Comparison of ENCODE assay signal across 8 cellular contexts in the genomic region with DNA sequence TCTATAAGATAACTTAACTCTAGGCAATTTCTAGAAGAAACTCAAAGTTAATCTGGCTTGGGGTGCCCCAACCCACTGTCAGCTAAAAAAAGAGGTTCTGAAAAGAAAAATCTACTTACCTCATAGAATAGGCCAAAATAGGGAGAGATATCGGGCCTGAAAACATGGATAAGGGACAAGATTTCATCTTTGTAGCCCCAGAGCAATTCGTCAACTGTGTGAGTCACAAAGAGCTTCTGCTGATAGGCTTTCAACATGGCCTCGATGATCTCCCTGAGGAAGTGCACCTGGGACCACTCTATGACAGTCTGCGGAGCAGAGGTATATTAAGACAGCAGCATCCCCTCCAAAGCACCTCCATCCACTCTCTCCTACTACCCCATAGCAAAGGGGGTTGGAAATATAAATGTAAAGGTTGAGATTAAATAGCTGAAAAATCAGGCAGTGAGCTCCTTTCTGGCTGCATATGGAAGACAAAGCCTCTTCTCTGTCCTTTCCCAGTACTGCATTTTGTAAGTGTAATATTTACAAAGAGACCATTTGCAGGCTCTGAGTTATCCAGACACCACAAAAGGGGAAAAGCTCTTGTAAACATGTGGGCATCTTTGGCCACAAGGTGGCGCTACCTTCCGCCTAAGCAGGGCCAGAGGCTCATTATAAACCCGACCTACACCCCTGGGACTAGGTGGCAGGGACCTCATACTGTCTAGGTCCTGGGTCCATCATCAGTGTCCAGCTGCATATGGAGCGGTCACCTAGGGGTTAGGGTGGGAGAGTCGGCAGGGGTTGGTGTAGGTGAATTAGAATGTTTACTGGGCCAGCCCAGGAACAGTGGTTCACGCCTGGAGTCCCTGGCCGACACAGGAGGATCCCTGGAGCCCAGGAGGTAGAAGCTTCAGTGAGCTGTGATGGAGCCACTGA. TPM values are rescaled to one million over a fixed set of nuclear protein-coding genes. Genes with fewer than 3 reads are reported as not detected.
DNase-seq lines count a peak whose midpoint lies in the region; ATAC-seq and TF ChIP-seq lines count a peak whose summit lies in the region.

No MANE protein-coding gene starts in this region.

- POLR2A ChIA-PET in CD8-positive, alpha-beta memory T cell (lab: Charles Lee) = no interaction called here

- H3K4me1 ChIP-seq in CD8-positive, alpha-beta memory T cell (ENCODE audit: insufficient read depth, low read length) = no peaks in the 10 kb centered on the region

- ATAC-seq in GM19463 (IDR thresholded peaks at IDR 0.05; ENCODE audit: unreplicated experiment) = peak; percentile 92

- peak; percentile 89 for TF ChIP-seq CTCF in endothelial cell (IDR thresholded peaks at IDR 0.05; ENCODE audit: unreplicated experiment)

- no peaks in the 10 kb centered on the region for H3K9me3 Mint-ChIP-seq in CD8-positive, alpha-beta memory T cell
- no peaks in the 10 kb centered on the region for H3K9me3 Mint-ChIP-seq in endothelial cell (ENCODE audit: unreplicated experiment)

- no peaks in the 10 kb centered on the region for H3K27me3 ChIP-seq in CD8-positive, alpha-beta memory T cell (ENCODE audit: insufficient read depth, low read length, poor library complexity, severe bottlenecking)

- no peaks in the 10 kb centered on the region for H3K9me3 ChIP-seq in CD8-positive, alpha-beta memory T cell (ENCODE audit: low read length)

- peaks cover 6 to 33% (median 11%) of the 10 kb centered on the region in 3 donors for H3K36me3 Mint-ChIP-seq in CD8-positive, alpha-beta memory T cell
- peaks cover 16% of the 10 kb centered on the region for H3K36me3 Mint-ChIP-seq in endothelial cell (ENCODE audit: low read depth, unreplicated experiment)

- H3K4me3 Mint-ChIP-seq in CD8-positive, alpha-beta memory T cell = no peak overlapping the region
- H3K4me3 Mint-ChIP-seq in endothelial cell (ENCODE audit: unreplicated experiment) = no peak overlapping the region

- no peak overlapping the region for H3K4me3 ChIP-seq in CD8-positive, alpha-beta memory T cell (ENCODE audit: low read length)

- no peak overlapping the region for H3K27ac ChIP-seq in CD8-positive, alpha-beta memory T cell (ENCODE audit: low read depth, low read length)

- no peaks in the 10 kb centered on the region for H3K27me3 Mint-ChIP-seq in CD8-positive, alpha-beta memory T cell
- H3K27me3 Mint-ChIP-seq in endothelial cell (ENCODE audit: unreplicated experiment) = no peaks in the 10 kb centered on the region

- DNase-seq in CD8-positive, alpha-beta memory T cell = peak; percentile 56 to 84 (median 70)
- DNase-seq in HS-27A (ENCODE audit: low read depth) (peak; percentile 41), NOMO-1 (lab: John Stamatoyannopoulos, UW; ENCODE audit: unreplicated experiment in 2 of 2) (peak; percentile 69 to 71), endothelial cell (ENCODE audit: low spot score) (peak; percentile 84), midbrain (lab: John Stamatoyannopoulos, UW) (peak; percentile 92)
- peak; percentile 92 for DNase-seq in activated CD8-positive, alpha-beta memory T cell treated with anti-CD3 and anti-CD28 coated beads for 24 hours
- DNase-seq in stimulated activated CD8-positive, alpha-beta memory T cell treated with anti-CD3 and anti-CD28 coated beads, Interleukin-4, amount 100 ng/mL, for 24 hours (ENCODE audit: low read depth) = peak; percentile 74

- peaks cover 0 to 3% (median 0%) of the 10 kb centered on the region in 3 donors for H3K4me1 Mint-ChIP-seq in CD8-positive, alpha-beta memory T cell
- H3K4me1 Mint-ChIP-seq in endothelial cell (ENCODE audit: unreplicated experiment) = peaks cover 7% of the 10 kb centered on the region

- H3K36me3 ChIP-seq in CD8-positive, alpha-beta memory T cell (ENCODE audit: insufficient read depth, low read length) = peaks cover 24% of the 10 kb centered on the region

- peak overlapping the region in 2 of 8 donors; percentile 39 to 61 for H3K27ac Mint-ChIP-seq in CD8-positive, alpha-beta memory T cell
- H3K27ac Mint-ChIP-seq in endothelial cell (ENCODE audit: unreplicated experiment) = no peak overlapping the region

- CTCF ChIA-PET in CD8-positive, alpha-beta memory T cell (lab: Charles Lee) = interaction anchor here (0.6 to 5.6 kb wide), 28 partner anchors 9 to 856 kb away, joined by 3 to 52 read pairs (median 4); partner anchors contain the start of genes NUP54 and SCARB2

RNA-seq across cellular contexts. Expression of gene NUP54, which starts 31.5 kb away (rescaled TPM):
- 10 to 100 TPM; 56.6 to 63.3 TPM for total RNA-seq in CD8-positive, alpha-beta memory T cell
- polyA plus RNA-seq in CD8-positive, alpha-beta memory T cell = 41.8 TPM
- 44.2 TPM for total RNA-seq in endothelial cell (ENCODE audit: unreplicated experiment)

RNA-seq across cellular contexts. Expression of gene SCARB2, which starts 34.0 kb away (rescaled TPM):
- total RNA-seq in CD8-positive, alpha-beta memory T cell = 1 to 10 TPM; 6.2 to 6.7 TPM
- 17.6 TPM for polyA plus RNA-seq in CD8-positive, alpha-beta memory T cell
- total RNA-seq in endothelial cell (ENCODE audit: unreplicated experiment) = 181 TPM

Comparison
In these comparisons a context has a peak if more than half of its experiments do, and no peak if none do; other contexts are left out.
1. DNase-seq: peak in every context shown above with its lines; median percentile 92 in activated CD8-positive, alpha-beta memory T cell treated with anti-CD3 and anti-CD28 coated beads for 24 hours; 92 in midbrain; 84 in endothelial cell; 74 in stimulated activated CD8-positive, alpha-beta memory T cell treated with anti-CD3 and anti-CD28 coated beads, Interleukin-4, amount 100 ng/mL, for 24 hours; 70 in CD8-positive, alpha-beta memory T cell; 70 in NOMO-1; 41 in HS-27A.
2. RNA of gene SCARB2, which starts 34.0 kb away (total RNA-seq): 181 TPM in endothelial cell (single experiment); 6.2 to 6.7 TPM in CD8-positive, alpha-beta memory T cell; every median in the first group is over 10 times any median in the second.